15 cellular contexts compared by ENCODE assay signal in the genomic region with DNA sequence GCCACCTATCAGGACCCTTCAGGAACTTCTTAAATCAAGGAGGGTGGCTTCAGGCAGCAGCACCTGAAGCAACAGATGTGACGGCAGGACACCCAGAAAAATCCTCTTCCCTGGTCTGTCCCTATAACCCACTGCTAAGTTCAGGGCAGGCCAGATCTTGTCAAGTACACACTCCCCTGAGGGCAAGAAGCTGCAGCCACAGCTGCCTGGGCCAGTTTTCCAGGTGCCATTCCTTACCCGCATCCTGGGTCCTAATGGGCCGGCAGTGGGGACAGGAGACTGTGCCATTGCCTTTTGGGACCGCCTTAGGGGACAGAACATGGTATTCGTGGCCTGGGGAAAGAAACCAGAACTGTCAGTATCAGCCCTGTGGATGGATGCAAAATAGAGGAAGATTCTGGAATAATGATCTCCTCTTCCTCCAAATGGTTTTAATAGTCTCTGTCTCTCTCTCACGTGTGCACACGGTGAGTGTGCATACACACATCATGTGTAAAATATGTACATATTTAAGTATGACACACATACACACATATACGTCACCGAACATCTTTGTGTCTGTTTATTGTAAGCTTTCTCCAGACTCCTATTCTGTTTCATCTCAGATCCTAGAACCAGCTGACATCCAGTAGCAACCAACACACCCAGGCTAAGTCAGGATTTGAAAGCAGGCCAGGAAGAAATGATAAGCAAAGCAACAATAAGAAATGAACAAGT. TPM values are rescaled to one million over a fixed set of nuclear protein-coding genes. Genes with fewer than 3 reads are reported as not detected.
DNase-seq lines count a peak whose midpoint lies in the region; ATAC-seq and TF ChIP-seq lines count a peak whose summit lies in the region.
"Had no signal": no experiment of that assay in that cellular context is flagged by ENCODE, and none has a peak within 500 bp of the region (broad histone marks: within the 10 kb centered on the region; RNA-seq: fewer than 3 reads in every experiment).

No MANE protein-coding gene starts in this region.

- intact Hi-C loops in CD8-positive, alpha-beta T cell (cut with DNase I, micrococcal nuclease) = loop anchor here in 1 of 2 experiments (10.0 kb wide), 1 partner anchor 251 kb away; no protein-coding TSS in a partner anchor

- CTCF ChIA-PET in CD8-positive, alpha-beta T cell (lab: Charles Lee) = interaction anchor here (1.2 to 1.4 kb wide), 2 partner anchors 24 to 62 kb away, joined by 4 read pairs; no protein-coding TSS in a partner anchor
- CTCF ChIA-PET in T-cell (lab: Charles Lee) = interaction anchor here in 1 of 2 donors (0.8 kb wide), 1 partner anchor 10 kb away, joined by 3 read pairs; no protein-coding TSS in a partner anchor

- TF ChIP-seq CTCF in CD8-positive, alpha-beta T cell (IDR thresholded peaks at IDR 0.05) = no peak

- peaks cover 49% of the 10 kb centered on the region for H3K4me1 Mint-ChIP-seq in CD8-positive, alpha-beta T cell (ENCODE audit: low read depth)
- H3K4me1 Mint-ChIP-seq in T-cell = peaks cover 30 to 37% (median 34%) of the 10 kb centered on the region in 3 donors
- peaks cover 19 to 36% of the 10 kb centered on the region in 2 donors for H3K4me1 Mint-ChIP-seq in effector memory CD8-positive, alpha-beta T cell (ENCODE audit: low read depth in 2 of 2)
- H3K4me1 Mint-ChIP-seq in natural killer cell treated with Interleukin-12 subunit alpha and Interleukin-12 subunit beta and Interleukin-15 and Interleukin-18, amount 100 ng/mL, for 72 hours (ENCODE audit: low read depth in 2 of 2) = peaks cover 30 to 48% of the 10 kb centered on the region in 2 donors

- POLR2A ChIA-PET in CD8-positive, alpha-beta T cell (lab: Charles Lee) = interaction anchor here (1.2 to 7.2 kb wide), 3 partner anchors 29 to 52 kb away, joined by 4 to 54 read pairs (median 5); a partner anchor contains a TSS
- POLR2A ChIA-PET in T-cell (lab: Charles Lee) = no interaction called here

- peaks cover 96% of the 10 kb centered on the region for H3K36me3 Mint-ChIP-seq in CD8-positive, alpha-beta T cell
- peaks cover 77% of the 10 kb centered on the region for H3K36me3 Mint-ChIP-seq in T-cell
- H3K36me3 Mint-ChIP-seq in effector memory CD8-positive, alpha-beta T cell (ENCODE audit: insufficient read depth) = peaks cover 96% of the 10 kb centered on the region
- peaks cover 40% of the 10 kb centered on the region for H3K36me3 Mint-ChIP-seq in natural killer cell treated with Interleukin-12 subunit alpha and Interleukin-12 subunit beta and Interleukin-15 and Interleukin-18, amount 100 ng/mL, for 72 hours

- no peak for DNase-seq in CD8-positive, alpha-beta T cell
- DNase-seq in T-cell (no peak), HK-2 (ENCODE audit: unreplicated experiment) (no peak), GOT3 (lab: John Stamatoyannopoulos, UW) (no peak)
- no peak for DNase-seq in effector memory CD8-positive, alpha-beta T cell
- DNase-seq in natural killer cell treated with Interleukin-12 subunit alpha and Interleukin-12 subunit beta and Interleukin-15 and Interleukin-18, amount 100 ng/mL, for 72 hours (ENCODE audit: low spot score) = no peak
- no peak for DNase-seq in activated CD4-positive, CD25-positive, alpha-beta regulatory T cell treated with anti-CD3 and anti-CD28 coated beads, Interleukin-2, amount 50 U/mL, for 72 hours
- DNase-seq: activated CD4-positive, alpha-beta T cell treated with anti-CD3 and anti-CD28 coated beads for 4 hours; activated gamma-delta T cell; left ventricle myocardium inferior; NCI-H1092 treated with DMSO at 0.1 percent for 48 hours had no signal

- ATAC-seq in CD8-positive, alpha-beta T cell = no peak
- ATAC-seq in T-cell (replicated peaks in 1 of 4) = no peak
- no peak for ATAC-seq in effector memory CD8-positive, alpha-beta T cell (replicated peaks)
- ATAC-seq in natural killer cell treated with Interleukin-12 subunit alpha and Interleukin-12 subunit beta and Interleukin-15 and Interleukin-18, amount 100 ng/mL, for 72 hours = no peak
- ATAC-seq: esophagus mucosa had no signal

- no peaks in the 10 kb centered on the region for H3K27me3 ChIP-seq in CD8-positive, alpha-beta T cell (ENCODE audit: insufficient read depth, low read length)

- no peaks in the 10 kb centered on the region for H3K9me3 Mint-ChIP-seq in CD8-positive, alpha-beta T cell
- H3K9me3 Mint-ChIP-seq in T-cell = no peaks in the 10 kb centered on the region
- H3K9me3 Mint-ChIP-seq in effector memory CD8-positive, alpha-beta T cell = no peaks in the 10 kb centered on the region
- H3K9me3 Mint-ChIP-seq in natural killer cell treated with Interleukin-12 subunit alpha and Interleukin-12 subunit beta and Interleukin-15 and Interleukin-18, amount 100 ng/mL, for 72 hours = no peaks in the 10 kb centered on the region

- H3K27ac ChIP-seq in CD8-positive, alpha-beta T cell (ENCODE audit: low read depth, low read length) = no peak overlapping the region
- H3K27ac ChIP-seq: C4-2B, left ventricle myocardium inferior had no signal

- H3K36me3 ChIP-seq in CD8-positive, alpha-beta T cell (ENCODE audit: insufficient read depth, low read length) = peaks cover 93% of the 10 kb centered on the region

- no peaks in the 10 kb centered on the region for H3K9me3 ChIP-seq in CD8-positive, alpha-beta T cell (ENCODE audit: low read length)
- H3K9me3 ChIP-seq: left ventricle myocardium inferior had no signal

- H3K4me3 ChIP-seq in CD8-positive, alpha-beta T cell (ENCODE audit: low read depth, low read length) = no peak overlapping the region
- H3K4me3 ChIP-seq: left ventricle myocardium inferior had no signal

- peaks cover 7% of the 10 kb centered on the region for H3K4me1 ChIP-seq in CD8-positive, alpha-beta T cell (ENCODE audit: insufficient read depth, low read length)

- peak overlapping the region; percentile 85 for H3K27ac Mint-ChIP-seq in CD8-positive, alpha-beta T cell
- peak overlapping the region; percentile 41 to 76 for H3K27ac Mint-ChIP-seq in T-cell
- peak overlapping the region; percentile 52 to 81 for H3K27ac Mint-ChIP-seq in effector memory CD8-positive, alpha-beta T cell
- peak overlapping the region; percentile 74 to 87 for H3K27ac Mint-ChIP-seq in natural killer cell treated with Interleukin-12 subunit alpha and Interleukin-12 subunit beta and Interleukin-15 and Interleukin-18, amount 100 ng/mL, for 72 hours

- H3K27me3 Mint-ChIP-seq in CD8-positive, alpha-beta T cell (ENCODE audit: low read depth) = no peaks in the 10 kb centered on the region
- no peaks in the 10 kb centered on the region for H3K27me3 Mint-ChIP-seq in T-cell
- no peaks in the 10 kb centered on the region for H3K27me3 Mint-ChIP-seq in effector memory CD8-positive, alpha-beta T cell
- no peaks in the 10 kb centered on the region for H3K27me3 Mint-ChIP-seq in natural killer cell treated with Interleukin-12 subunit alpha and Interleukin-12 subunit beta and Interleukin-15 and Interleukin-18, amount 100 ng/mL, for 72 hours

- no peak overlapping the region for H3K4me3 Mint-ChIP-seq in CD8-positive, alpha-beta T cell
- H3K4me3 Mint-ChIP-seq in T-cell = no peak overlapping the region
- no peak overlapping the region for H3K4me3 Mint-ChIP-seq in effector memory CD8-positive, alpha-beta T cell
- no peak overlapping the region for H3K4me3 Mint-ChIP-seq in natural killer cell treated with Interleukin-12 subunit alpha and Interleukin-12 subunit beta and Interleukin-15 and Interleukin-18, amount 100 ng/mL, for 72 hours

RNA-seq across cellular contexts. Expression of a gene that starts 14.0 kb away (rescaled TPM):
- not detected for total RNA-seq in CD8-positive, alpha-beta T cell
- 1 to 10 TPM in 3 of 5 donors, not detected in 2; 1.4 to 2.2 (median 1.8) TPM for total RNA-seq in T-cell
- not detected for total RNA-seq in natural killer cell treated with Interleukin-12 subunit alpha and Interleukin-12 subunit beta and Interleukin-15 and Interleukin-18, amount 100 ng/mL, for 72 hours
- total RNA-seq: left ventricle myocardium inferior, OCI-LY7, urinary bladder had no signal

RNA-seq across cellular contexts. Expression of a gene that starts 20.7 kb away (rescaled TPM):
- not detected for total RNA-seq in CD8-positive, alpha-beta T cell
- 1 to 10 TPM in 3 of 5 donors, not detected in 2; 4.2 to 8.3 (median 6.2) TPM for total RNA-seq in T-cell
- not detected for total RNA-seq in natural killer cell treated with Interleukin-12 subunit alpha and Interleukin-12 subunit beta and Interleukin-15 and Interleukin-18, amount 100 ng/mL, for 72 hours
- total RNA-seq: left ventricle myocardium inferior, OCI-LY7 had no signal

RNA-seq across cellular contexts. Expression of a gene that starts 44.2 kb away (rescaled TPM):
- 100 to 1,000 TPM; 249 to 269 TPM for total RNA-seq in CD8-positive, alpha-beta T cell
- total RNA-seq in T-cell = 100 to 1,000 TPM; 382 to 462 (median 415) TPM
- 100 to 1,000 TPM; 332 to 469 TPM for total RNA-seq in natural killer cell treated with Interleukin-12 subunit alpha and Interleukin-12 subunit beta and Interleukin-15 and Interleukin-18, amount 100 ng/mL, for 72 hours
